In genomic region chr3:37173806-37174205, GRCh38 we compare ENCODE assay signal across 14 cellular contexts. TPM values are rescaled to one million over a fixed set of nuclear protein-coding genes. Genes with fewer than 3 reads are reported as not detected.
DNase-seq lines count a peak whose midpoint lies in the region; ATAC-seq and TF ChIP-seq lines count a peak whose summit lies in the region.
"Had no signal": no experiment of that assay in that cellular context is flagged by ENCODE, and none has a peak within 500 bp of the region (broad histone marks: within the 10 kb centered on the region; RNA-seq: fewer than 3 reads in every experiment).

No MANE protein-coding gene starts in this region.

- H3K9me3 ChIP-seq in SK-N-SH (no peaks in the 10 kb centered on the region), adipocyte (ENCODE audit: control insufficient read depth, low read length) (no peaks in the 10 kb centered on the region), subcutaneous abdominal adipose tissue (ENCODE audit: control insufficient read depth in 5 of 5, low read length in 5 of 5) (no peaks in the 10 kb centered on the region)
- H3K9me3 ChIP-seq: stomach had no signal

- H2AFZ ChIP-seq in SK-N-SH (ENCODE audit: low read depth): no peak overlapping the region

- TF ChIP-seq CTCF in SK-N-SH (IDR thresholded peaks at IDR 0.05): no peak

- DNase-seq in SK-N-SH (no peak), adipocyte (ENCODE audit: low read depth) (peak; percentile 33), kidney tubule cell (ENCODE audit: low spot score) (peak; percentile 62)
- DNase-seq: activated CD8-positive, alpha-beta T cell treated with anti-CD3 and anti-CD28 coated beads for 36 hours; central memory CD4-positive, alpha-beta T cell; RPMI8226; small intestine; stomach had no signal

- peaks cover 10% of the 10 kb centered on the region for H4K20me1 ChIP-seq in SK-N-SH (ENCODE audit: insufficient read depth)

- H3K36me3 ChIP-seq in SK-N-SH (replicated peaks in 1 of 2; ENCODE audit: control insufficient read depth in 1 of 2, insufficient read depth in 2 of 2, low read length in 1 of 2) (peaks cover 12 to 20% of the 10 kb centered on the region in 2 experiments), adipocyte (ENCODE audit: control insufficient read depth, insufficient read depth, low read length, severe bottlenecking) (peaks cover 30% of the 10 kb centered on the region), subcutaneous abdominal adipose tissue (ENCODE audit: control insufficient read depth in 5 of 5, insufficient read depth in 5 of 5, low read length in 5 of 5) (peaks cover 4 to 12% (median 6%) of the 10 kb centered on the region in 5 donors)

- ATAC-seq in SK-N-SH treated with all-trans-retinoic acid at 6 μM for 48 hours (no peak), GM18870 (IDR thresholded peaks at IDR 0.05; ENCODE audit: unreplicated experiment) (no peak), HG02642 (IDR thresholded peaks at IDR 0.05; ENCODE audit: poor library complexity, unreplicated experiment) (no peak), HG02852 (IDR thresholded peaks at IDR 0.05; ENCODE audit: unreplicated experiment) (no peak)
- ATAC-seq: activated CD8-positive, alpha-beta T cell treated with anti-CD3 and anti-CD28 coated beads for 36 hours had no signal

- CTCF ChIA-PET in SK-N-SH (lab: Yijun Ruan, JAX): no interaction called here

- POLR2A ChIA-PET in SK-N-SH (lab: Yijun Ruan, JAX): no interaction called here

- peaks cover 97% of the 10 kb centered on the region for H3K79me2 ChIP-seq in SK-N-SH (ENCODE audit: insufficient read depth)

- no peaks in the 10 kb centered on the region for H3K9me2 ChIP-seq in SK-N-SH

- H3K4me2 ChIP-seq in SK-N-SH: peak overlapping the region; percentile 83

- H3K4me3 ChIP-seq in SK-N-SH (ENCODE audit: low read depth in 2 of 2, low read length in 1 of 2) (peak overlapping the region in 1 of 2 experiments; percentile 92; a peak in 2 of 4 replicates), adipocyte (ENCODE audit: low read length) (peak overlapping the region; percentile 89), subcutaneous abdominal adipose tissue (ENCODE audit: low read depth in 1 of 5, low read length in 5 of 5) (no peak overlapping the region)

- WGBS in SK-N-SH (ENCODE audit: low lambda C conversion rate): 91% methylated on average over 3 of the region's 3 CpGs

- TF ChIP-seq EP300 in SK-N-SH (IDR thresholded peaks at IDR 0.05; ENCODE audit: borderline replicate concordance in 1 of 2, low read depth in 1 of 2, low read length in 1 of 2): no peak

- peaks cover 18% of the 10 kb centered on the region for H3F3A ChIP-seq in SK-N-SH (replicated peaks; ENCODE audit: insufficient read depth)

- H3K27me3 ChIP-seq in SK-N-SH (ENCODE audit: insufficient read depth): no peaks in the 10 kb centered on the region
- no peaks in the 10 kb centered on the region for H3K27me3 ChIP-seq in adipocyte (replicated peaks; ENCODE audit: control insufficient read depth, insufficient read depth, low read length)
- H3K27me3 ChIP-seq in subcutaneous abdominal adipose tissue (ENCODE audit: control insufficient read depth in 5 of 5, insufficient read depth in 4 of 5, low read length in 5 of 5): no peaks in the 10 kb centered on the region
- H3K27me3 ChIP-seq: stomach had no signal

- H3K27ac ChIP-seq in SK-N-SH (ENCODE audit: low read depth in 2 of 2, low read length in 1 of 2) (peak overlapping the region in 1 of 2 experiments; percentile 91; a peak in 3 of 4 replicates), subcutaneous abdominal adipose tissue (ENCODE audit: low read depth, low read length) (peak overlapping the region; percentile 93)
- H3K27ac ChIP-seq: 22Rv1 had no signal

- no peak for TF ChIP-seq RAD21 in SK-N-SH (IDR thresholded peaks at IDR 0.05; ENCODE audit: low read length)

- H3K9ac ChIP-seq in SK-N-SH: peak overlapping the region; percentile 93; the same call in 1 of the 2 replicates
- peak overlapping the region; percentile 94 for H3K9ac ChIP-seq in adipocyte (ENCODE audit: low read length)
- peak overlapping the region in 1 of 5 donors; percentile 19 for H3K9ac ChIP-seq in subcutaneous abdominal adipose tissue (ENCODE audit: low read length in 5 of 5)

- H3K4me1 ChIP-seq in SK-N-SH (ENCODE audit: control insufficient read depth in 1 of 2, insufficient read depth in 2 of 2, low read depth in 1 of 2, low read length in 1 of 2): peaks cover 19 to 27% of the 10 kb centered on the region in 2 experiments
- peaks cover 35% of the 10 kb centered on the region for H3K4me1 ChIP-seq in adipocyte (ENCODE audit: control insufficient read depth, insufficient read depth, low read length)
- peaks cover 0 to 38% (median 32%) of the 10 kb centered on the region in 5 donors for H3K4me1 ChIP-seq in subcutaneous abdominal adipose tissue (ENCODE audit: control insufficient read depth in 5 of 5, insufficient read depth in 5 of 5, low read length in 5 of 5)

TF ChIP-seq in SK-N-SH, 30 proteins besides CTCF, POLR2A, EP300 and RAD21 (continues in another document):
- TF ChIP-seq USF2 (IDR thresholded peaks at IDR 0.05; ENCODE audit: borderline replicate concordance, low read depth, low read length) (no peak), MXI1 (IDR thresholded peaks at IDR 0.05; ENCODE audit: low read depth, low read length) (no peak), RFX5 (IDR thresholded peaks at IDR 0.05; ENCODE audit: low read length) (no peak), MEF2A (IDR thresholded peaks at IDR 0.05; ENCODE audit: borderline replicate concordance, low read depth) (no peak), YY1 (IDR thresholded peaks at IDR 0.05; ENCODE audit: low read depth) (no peak), MAX (IDR thresholded peaks at IDR 0.05; ENCODE audit: low read depth) (no peak), SMC3 (IDR thresholded peaks at IDR 0.05; ENCODE audit: low read depth, low read length) (no peak), TEAD4 (IDR thresholded peaks at IDR 0.05; ENCODE audit: borderline replicate concordance, insufficient read depth) (no peak), TAF1 (IDR thresholded peaks at IDR 0.05; ENCODE audit: borderline replicate concordance, low read depth, low read length) (no peak), CHD2 (IDR thresholded peaks at IDR 0.05; ENCODE audit: low read length, partially characterized antibody) (no peak), NFIC (IDR thresholded peaks at IDR 0.05; ENCODE audit: borderline replicate concordance) (no peak)
- TF ChIP-seq, protein P1, sequence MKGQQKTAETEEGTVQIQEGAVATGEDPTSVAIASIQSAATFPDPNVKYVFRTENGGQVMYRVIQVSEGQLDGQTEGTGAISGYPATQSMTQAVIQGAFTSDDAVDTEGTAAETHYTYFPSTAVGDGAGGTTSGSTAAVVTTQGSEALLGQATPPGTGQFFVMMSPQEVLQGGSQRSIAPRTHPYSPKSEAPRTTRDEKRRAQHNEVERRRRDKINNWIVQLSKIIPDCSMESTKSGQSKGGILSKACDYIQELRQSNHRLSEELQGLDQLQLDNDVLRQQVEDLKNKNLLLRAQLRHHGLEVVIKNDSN (IDR thresholded peaks at IDR 0.05; ENCODE audit: borderline replicate concordance, low read depth): no peak

TF ChIP-seq in SK-N-SH treated with all-trans-retinoic acid at 6 μM for 48 hours, 23 proteins besides CTCF, POLR2A, EP300 and RAD21 (continues in another document):
- TF ChIP-seq ZNF70 (CRISPR knock-in tag; IDR thresholded peaks at IDR 0.05) (no peak), POU6F1 (CRISPR knock-in tag; IDR thresholded peaks at IDR 0.05; ENCODE audit: borderline replicate concordance, low read depth) (no peak), RARB (CRISPR knock-in tag; IDR thresholded peaks at IDR 0.05) (no peak), SNAI2 (CRISPR knock-in tag; IDR thresholded peaks at IDR 0.05) (no peak), BACH2 (CRISPR knock-in tag; IDR thresholded peaks at IDR 0.05; ENCODE audit: borderline replicate concordance) (no peak)
- TF ChIP-seq, protein P2, sequence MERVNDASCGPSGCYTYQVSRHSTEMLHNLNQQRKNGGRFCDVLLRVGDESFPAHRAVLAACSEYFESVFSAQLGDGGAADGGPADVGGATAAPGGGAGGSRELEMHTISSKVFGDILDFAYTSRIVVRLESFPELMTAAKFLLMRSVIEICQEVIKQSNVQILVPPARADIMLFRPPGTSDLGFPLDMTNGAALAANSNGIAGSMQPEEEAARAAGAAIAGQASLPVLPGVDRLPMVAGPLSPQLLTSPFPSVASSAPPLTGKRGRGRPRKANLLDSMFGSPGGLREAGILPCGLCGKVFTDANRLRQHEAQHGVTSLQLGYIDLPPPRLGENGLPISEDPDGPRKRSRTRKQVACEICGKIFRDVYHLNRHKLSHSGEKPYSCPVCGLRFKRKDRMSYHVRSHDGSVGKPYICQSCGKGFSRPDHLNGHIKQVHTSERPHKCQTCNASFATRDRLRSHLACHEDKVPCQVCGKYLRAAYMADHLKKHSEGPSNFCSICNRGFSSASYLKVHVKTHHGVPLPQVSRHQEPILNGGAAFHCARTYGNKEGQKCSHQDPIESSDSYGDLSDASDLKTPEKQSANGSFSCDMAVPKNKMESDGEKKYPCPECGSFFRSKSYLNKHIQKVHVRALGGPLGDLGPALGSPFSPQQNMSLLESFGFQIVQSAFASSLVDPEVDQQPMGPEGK (CRISPR knock-in tag; IDR thresholded peaks at IDR 0.05; ENCODE audit: borderline replicate concordance): no peak

RNA-seq across cellular contexts. Expression of gene LRRFIP2, which starts 0.6 kb away (rescaled TPM):
- 27.2 and 29.8 TPM in 2 replicates for polyA plus RNA-seq in SK-N-SH (2012; rRNA removed)
- polyA plus RNA-seq in SK-N-SH (2012; cell fraction: cytosol; rRNA removed): 35.1 and 44.4 TPM in 2 replicates
- polyA plus RNA-seq in SK-N-SH (2012; cell fraction: nucleus; rRNA removed): 24.2 and 39.5 TPM in 2 replicates
